31 cellular contexts compared by ENCODE assay signal in the genomic region with DNA sequence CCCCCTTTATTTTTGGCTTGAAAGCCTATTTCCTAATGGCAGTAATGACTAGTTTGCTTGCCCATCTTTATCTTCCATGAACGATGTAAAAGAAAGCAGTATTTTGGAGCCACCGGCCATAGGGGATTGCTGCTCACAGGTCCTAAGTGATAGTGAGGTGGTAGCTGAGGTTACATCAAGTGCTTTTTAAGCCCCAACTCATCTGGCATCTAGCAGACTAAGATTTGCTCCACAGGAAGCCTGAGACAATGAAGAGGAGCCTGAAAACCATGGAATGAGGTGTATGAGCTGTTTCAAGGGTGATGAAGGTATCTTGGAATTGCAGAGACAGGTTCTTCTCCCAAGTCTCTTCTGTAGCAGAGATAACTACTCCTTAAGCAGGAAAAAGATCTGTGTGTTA.
"Had no signal": no experiment of that assay in that cellular context is flagged by ENCODE, and none has a peak within 500 bp of the region (broad histone marks: within the 10 kb centered on the region; RNA-seq: fewer than 3 reads in every experiment).

No MANE protein-coding gene starts in this region.

- H3K36me3 ChIP-seq: ascending aorta, brain microvascular endothelial cell, colonic mucosa, esophagus squamous epithelium, gastroesophageal sphincter, heart right ventricle, WERI-Rb-1 had no signal

- H3K4me1 ChIP-seq: colonic mucosa, esophagus squamous epithelium, gastroesophageal sphincter, heart right ventricle had no signal

- H3K27ac ChIP-seq: ascending aorta, brain microvascular endothelial cell, colonic mucosa, epithelial cell of prostate, esophagus squamous epithelium, gastroesophageal sphincter, heart right ventricle, WERI-Rb-1 had no signal

- ATAC-seq: activated CD4-positive, alpha-beta T cell treated with anti-CD3 and anti-CD28 coated beads for 36 hours; activated naive CD4-positive, alpha-beta T cell treated with anti-CD3 and anti-CD28 coated beads, Interleukin-2, amount 50 U/mL, for 72 hours; activated T-cell treated with anti-CD3 and anti-CD28 coated beads, Interleukin-2, amount 50 U/mL, for 72 hours; gastroesophageal sphincter; heart right ventricle; T-helper 17 cell had no signal

- H3K36me3 Mint-ChIP-seq: activated CD4-positive, alpha-beta memory T cell treated with anti-CD3 and anti-CD28 coated beads for 36 hours; activated naive CD4-positive, alpha-beta T cell treated with anti-CD3 and anti-CD28 coated beads, Interleukin-2, amount 10 ng/mL, durations not matched to agents 7 days and 5 days; activated naive CD4-positive, alpha-beta T cell treated with anti-CD3 and anti-CD28 coated beads, Interleukin-2, amount 50 U/mL, for 72 hours; activated naive CD8-positive, alpha-beta T cell treated with anti-CD3 and anti-CD28 coated beads, Interleukin-2, amount 10 ng/mL, durations not matched to agents 7 days and 5 days had no signal

- H3K27ac Mint-ChIP-seq: activated CD4-positive, alpha-beta memory T cell treated with anti-CD3 and anti-CD28 coated beads for 36 hours; activated CD4-positive, alpha-beta T cell treated with anti-CD3 and anti-CD28 coated beads for 36 hours; activated CD4-positive, alpha-beta T cell treated with anti-CD3 and anti-CD28 coated beads, Interleukin-2, amount 10 ng/mL, durations not matched to agents 24 days and 14 days; activated naive CD4-positive, alpha-beta T cell treated with anti-CD3 and anti-CD28 coated beads, Interleukin-2, amount 10 ng/mL, durations not matched to agents 7 days and 5 days; activated naive CD4-positive, alpha-beta T cell treated with anti-CD3 and anti-CD28 coated beads, Interleukin-2, amount 50 U/mL, for 72 hours; activated naive CD8-positive, alpha-beta T cell treated with anti-CD3 and anti-CD28 coated beads, Interleukin-2, amount 10 ng/mL, durations not matched to agents 7 days and 5 days; activated T-cell treated with anti-CD3 and anti-CD28 coated beads, Interleukin-2, amount 50 U/mL, for 24 hours; activated T-cell treated with anti-CD3 and anti-CD28 coated beads, Interleukin-2, amount 50 U/mL, for 72 hours; T-helper 17 cell; T-helper 2 cell treated with Interferon-gamma antibody and Interleukin-4, amounts not matched to agents 5 μg/mL and 100 μg/mL, for 36 hours had no signal

- DNase-seq: activated CD4-positive, alpha-beta memory T cell treated with anti-CD3 and anti-CD28 coated beads for 36 hours; activated CD4-positive, alpha-beta T cell treated with anti-CD3 and anti-CD28 coated beads for 36 hours; activated CD4-positive, alpha-beta T cell treated with anti-CD3 and anti-CD28 coated beads, Interleukin-2, amount 10 ng/mL, durations not matched to agents 24 days and 14 days; activated CD4-positive, CD25-positive, alpha-beta regulatory T cell; activated CD4-positive, CD25-positive, alpha-beta regulatory T cell treated with anti-CD3 and anti-CD28 coated beads, Interleukin-2, amount 50 U/mL, for 72 hours; activated CD8-positive, alpha-beta memory T cell treated with anti-CD3 and anti-CD28 coated beads, Interleukin-2, amount 50 U/mL, for 48 hours; activated gamma-delta T cell; activated naive CD4-positive, alpha-beta T cell; activated naive CD4-positive, alpha-beta T cell treated with anti-CD3 and anti-CD28 coated beads, Interleukin-2, amount 10 ng/mL, durations not matched to agents 7 days and 5 days; activated naive CD8-positive, alpha-beta T cell treated with anti-CD3 and anti-CD28 coated beads, Interleukin-2, amount 10 ng/mL, durations not matched to agents 7 days and 5 days; activated T-cell treated with anti-CD3 and anti-CD28 coated beads for 4 hours; activated T-cell treated with anti-CD3 and anti-CD28 coated beads, Interleukin-2, amount 50 U/mL, for 24 hours; activated T-cell treated with anti-CD3 and anti-CD28 coated beads, Interleukin-2, amount 50 U/mL, for 72 hours; brain microvascular endothelial cell; cerebellar nuclear complex; colonic mucosa; effector CD8-positive, alpha-beta T cell; esophagus squamous epithelium; heart right ventricle; T-helper 1 cell; T-helper 17 cell; T1000 had no signal

- H3K4me3 Mint-ChIP-seq: activated CD4-positive, alpha-beta memory T cell treated with anti-CD3 and anti-CD28 coated beads for 36 hours; activated CD4-positive, alpha-beta T cell treated with anti-CD3 and anti-CD28 coated beads for 36 hours; activated CD4-positive, alpha-beta T cell treated with anti-CD3 and anti-CD28 coated beads, Interleukin-2, amount 10 ng/mL, durations not matched to agents 24 days and 14 days; activated naive CD4-positive, alpha-beta T cell treated with anti-CD3 and anti-CD28 coated beads, Interleukin-2, amount 10 ng/mL, durations not matched to agents 7 days and 5 days; activated naive CD8-positive, alpha-beta T cell treated with anti-CD3 and anti-CD28 coated beads, Interleukin-2, amount 10 ng/mL, durations not matched to agents 7 days and 5 days; activated T-cell treated with anti-CD3 and anti-CD28 coated beads, Interleukin-2, amount 50 U/mL, for 24 hours; activated T-cell treated with anti-CD3 and anti-CD28 coated beads, Interleukin-2, amount 50 U/mL, for 72 hours; T-helper 17 cell; T-helper 2 cell treated with Interferon-gamma antibody and Interleukin-4, amounts not matched to agents 5 μg/mL and 100 μg/mL, for 36 hours had no signal

- H3K27me3 Mint-ChIP-seq: activated CD4-positive, alpha-beta memory T cell treated with anti-CD3 and anti-CD28 coated beads for 36 hours; activated CD4-positive, alpha-beta T cell treated with anti-CD3 and anti-CD28 coated beads for 36 hours; activated CD4-positive, alpha-beta T cell treated with anti-CD3 and anti-CD28 coated beads, Interleukin-2, amount 10 ng/mL, durations not matched to agents 24 days and 14 days; activated naive CD4-positive, alpha-beta T cell treated with anti-CD3 and anti-CD28 coated beads, Interleukin-2, amount 10 ng/mL, durations not matched to agents 7 days and 5 days; activated naive CD8-positive, alpha-beta T cell treated with anti-CD3 and anti-CD28 coated beads, Interleukin-2, amount 10 ng/mL, durations not matched to agents 7 days and 5 days; activated T-cell treated with anti-CD3 and anti-CD28 coated beads, Interleukin-2, amount 50 U/mL, for 24 hours; T-helper 17 cell had no signal

- H3K4me3 ChIP-seq: ascending aorta, colonic mucosa, esophagus squamous epithelium, gastroesophageal sphincter, heart right ventricle had no signal

- H3K9me3 ChIP-seq: ascending aorta, colonic mucosa, esophagus squamous epithelium, gastroesophageal sphincter, heart right ventricle had no signal

- H3K27me3 ChIP-seq: ascending aorta, brain microvascular endothelial cell, colonic mucosa, esophagus squamous epithelium, gastroesophageal sphincter, heart right ventricle had no signal

- H3K4me1 Mint-ChIP-seq: activated CD4-positive, alpha-beta T cell treated with anti-CD3 and anti-CD28 coated beads for 36 hours; activated CD4-positive, alpha-beta T cell treated with anti-CD3 and anti-CD28 coated beads, Interleukin-2, amount 10 ng/mL, durations not matched to agents 24 days and 14 days; activated naive CD4-positive, alpha-beta T cell treated with anti-CD3 and anti-CD28 coated beads, Interleukin-2, amount 10 ng/mL, durations not matched to agents 7 days and 5 days; activated naive CD8-positive, alpha-beta T cell treated with anti-CD3 and anti-CD28 coated beads, Interleukin-2, amount 10 ng/mL, durations not matched to agents 7 days and 5 days; T-helper 17 cell had no signal

- H3K9me3 Mint-ChIP-seq: activated CD4-positive, alpha-beta memory T cell treated with anti-CD3 and anti-CD28 coated beads for 36 hours; activated CD4-positive, alpha-beta T cell treated with anti-CD3 and anti-CD28 coated beads, Interleukin-2, amount 10 ng/mL, durations not matched to agents 24 days and 14 days; activated naive CD4-positive, alpha-beta T cell treated with anti-CD3 and anti-CD28 coated beads, Interleukin-2, amount 10 ng/mL, durations not matched to agents 7 days and 5 days; activated naive CD4-positive, alpha-beta T cell treated with anti-CD3 and anti-CD28 coated beads, Interleukin-2, amount 50 U/mL, for 72 hours; activated naive CD8-positive, alpha-beta T cell treated with anti-CD3 and anti-CD28 coated beads, Interleukin-2, amount 10 ng/mL, durations not matched to agents 7 days and 5 days; activated T-cell treated with anti-CD3 and anti-CD28 coated beads, Interleukin-2, amount 50 U/mL, for 24 hours; activated T-cell treated with anti-CD3 and anti-CD28 coated beads, Interleukin-2, amount 50 U/mL, for 72 hours; T-helper 2 cell treated with Interferon-gamma antibody and Interleukin-4, amounts not matched to agents 5 μg/mL and 100 μg/mL, for 36 hours had no signal

- FAIRE-seq: bronchial epithelial cell, endometrium, endothelial cell of umbilical vein had no signal
